Comparison of ENCODE assay signal across 17 cellular contexts in genomic region chr6:50820590-50821234, GRCh38. TPM values are rescaled to one million over a fixed set of nuclear protein-coding genes. Genes with fewer than 3 reads are reported as not detected.
DNase-seq lines count a peak whose midpoint lies in the region; ATAC-seq and TF ChIP-seq lines count a peak whose summit lies in the region.
"Had no signal": no experiment of that assay in that cellular context is flagged by ENCODE, and none has a peak within 500 bp of the region (broad histone marks: within the 10 kb centered on the region; RNA-seq: fewer than 3 reads in every experiment).

No MANE protein-coding gene starts in this region.

- no peak overlapping the region for H2AK5ac ChIP-seq in neuronal stem cell (ENCODE audit: low read depth, low read length)

- WGBS in neuronal stem cell (ENCODE audit: extremely low coverage in 2 of 2, insufficient read length in 2 of 2, insufficient replicate concordance in 1 of 2), 2 donors = no CpG with 5 or more reads among the region's 16 CpGs

- peak overlapping the region; percentile 57 for H3K4me3 ChIP-seq in epithelial cell of proximal tubule (ENCODE audit: low read depth, low read length)
- H3K4me3 ChIP-seq in neuronal stem cell (ENCODE audit: low read length in 2 of 2) = no peak overlapping the region

- peak overlapping the region; percentile 79 for H3K4me3 Mint-ChIP-seq in Calu3 (ENCODE audit: low read depth, unreplicated experiment)
- H3K4me3 Mint-ChIP-seq: activated CD8-positive, alpha-beta memory T cell treated with anti-CD3 and anti-CD28 coated beads, Interleukin-2, amount 10 ng/mL, durations not matched to agents 7 days and 5 days; CD8-positive, alpha-beta T cell; T-helper 2 cell treated with Interferon-gamma antibody and Interleukin-4, amounts not matched to agents 5 μg/mL and 100 μg/mL, for 36 hours had no signal

- H3K23ac ChIP-seq in neuronal stem cell (ENCODE audit: low read depth, low read length, poor library complexity) = no peak overlapping the region

- H3K36me3 ChIP-seq in neuronal stem cell (replicated peaks in 1 of 2; ENCODE audit: control insufficient read depth in 2 of 2, insufficient read depth in 2 of 2, low read length in 2 of 2) = no peaks in the 10 kb centered on the region

- H3K27ac ChIP-seq in neuronal stem cell (replicated peaks; ENCODE audit: low read length) = no peak overlapping the region

- no peak overlapping the region for H3K9ac ChIP-seq in neuronal stem cell (ENCODE audit: low read depth, low read length, poor library complexity)

- H3K9me3 ChIP-seq in neuronal stem cell (replicated peaks in 1 of 2; ENCODE audit: control insufficient read depth in 2 of 2, insufficient read depth in 1 of 2, low read depth in 1 of 2, low read length in 2 of 2) = peaks cover 0 to 3% of the 10 kb centered on the region in 2 donors

- H4K91ac ChIP-seq in neuronal stem cell (ENCODE audit: low read depth, low read length, poor library complexity) = no peak overlapping the region

- BruUV-seq in Calu3 (replicated peaks; lab: Mats Ljungman, UMichigan) = no TSS peak

- no peak for ATAC-seq in HG02970 (IDR thresholded peaks at IDR 0.05; ENCODE audit: low FRiP score, unreplicated experiment)
- no peak for ATAC-seq in HG03378 (IDR thresholded peaks at IDR 0.05; ENCODE audit: unreplicated experiment)
- ATAC-seq: activated CD8-positive, alpha-beta memory T cell treated with anti-CD3 and anti-CD28 coated beads, Interleukin-2, amount 10 ng/mL, durations not matched to agents 7 days and 5 days; CD8-positive, alpha-beta T cell; effector memory CD8-positive, alpha-beta T cell had no signal

- no peak overlapping the region for H3K4ac ChIP-seq in neuronal stem cell (ENCODE audit: low read length)

- intact Hi-C loops in Calu3 (cut with micrococcal nuclease; ENCODE audit: unreplicated experiment) = no loop called here

- H3K27me3 Mint-ChIP-seq in Calu3 (ENCODE audit: unreplicated experiment) = peaks cover 94% of the 10 kb centered on the region

- no peaks in the 10 kb centered on the region for H3K9me3 Mint-ChIP-seq in Calu3 (ENCODE audit: low read depth, unreplicated experiment)
- H3K9me3 Mint-ChIP-seq: CD8-positive, alpha-beta T cell; T-helper 2 cell treated with Interferon-gamma antibody and Interleukin-4, amounts not matched to agents 5 μg/mL and 100 μg/mL, for 36 hours had no signal

- DNase-seq in Calu3 (peak; percentile 38), M059J (ENCODE audit: low read depth) (peak; percentile 39), epithelial cell of proximal tubule (ENCODE audit: low read depth) (no peak), neuronal stem cell (ENCODE audit: low spot score) (no peak), medulla oblongata (ENCODE audit: extremely low spot score) (no peak)
- DNase-seq in activated effector memory CD4-positive, alpha-beta T cell treated with Interleukin-2 at 50 U/mL for 16 hours = no peak
- DNase-seq: activated CD8-positive, alpha-beta memory T cell treated with anti-CD3 and anti-CD28 coated beads, Interleukin-2, amount 10 ng/mL, durations not matched to agents 7 days and 5 days; amygdala; CD8-positive, alpha-beta T cell; effector memory CD8-positive, alpha-beta T cell; hippocampal formation; NCI-H187; stimulated activated CD4-positive, alpha-beta T cell treated with anti-CD3 and anti-CD28 coated beads, Interleukin-12 subunit alpha, Interleukin-12 subunit beta, amount 100 ng/mL, for 4 hours had no signal

- no peak overlapping the region for H3K14ac ChIP-seq in neuronal stem cell (ENCODE audit: low read length)

- peaks cover 3 to 11% of the 10 kb centered on the region in 2 donors for H3K4me1 ChIP-seq in neuronal stem cell (ENCODE audit: control insufficient read depth in 2 of 2, insufficient read depth in 1 of 2, low read depth in 1 of 2, low read length in 2 of 2)

- no peak overlapping the region for H2BK15ac ChIP-seq in neuronal stem cell (ENCODE audit: low read length)

- H2AFZ ChIP-seq in neuronal stem cell (ENCODE audit: low read length) = peak overlapping the region; percentile 64

- no peak overlapping the region for H3K4me2 ChIP-seq in neuronal stem cell (ENCODE audit: insufficient read depth, low read length, poor library complexity, severe bottlenecking)

- peaks cover 5% of the 10 kb centered on the region for H3K36me3 Mint-ChIP-seq in Calu3 (ENCODE audit: insufficient read depth, unreplicated experiment)
- H3K36me3 Mint-ChIP-seq: activated CD8-positive, alpha-beta memory T cell treated with anti-CD3 and anti-CD28 coated beads, Interleukin-2, amount 10 ng/mL, durations not matched to agents 7 days and 5 days; CD8-positive, alpha-beta T cell had no signal

- H3K4me1 Mint-ChIP-seq in Calu3 (ENCODE audit: low read depth, unreplicated experiment) = peaks cover 31% of the 10 kb centered on the region

- no peak overlapping the region for H2BK120ac ChIP-seq in neuronal stem cell (ENCODE audit: low read depth, low read length)

- peaks cover 33 to 95% (median 83%) of the 10 kb centered on the region in 3 experiments for H3K27me3 ChIP-seq in neuronal stem cell (ENCODE audit: control insufficient read depth in 3 of 3, insufficient read depth in 3 of 3, low read depth in 1 of 3, low read length in 3 of 3)

- CTCF ChIA-PET in Calu3 (lab: Charles Lee) = interaction anchor here (0.6 to 1.2 kb wide), 3 partner anchors 26 to 1026 kb away, joined by 3 to 12 read pairs (median 4); no protein-coding TSS in a partner anchor

- no peak overlapping the region for H4K8ac ChIP-seq in neuronal stem cell (ENCODE audit: low read depth, low read length)

- TF ChIP-seq CTCF in Calu3 (IDR thresholded peaks at IDR 0.05; ENCODE audit: unreplicated experiment) (no peak), epithelial cell of proximal tubule (conservative IDR thresholded peaks at IDR 0.05; ENCODE audit: low read depth, low read length) (no peak)

- no peak overlapping the region for H2BK12ac ChIP-seq in neuronal stem cell (ENCODE audit: low read length)

- peak overlapping the region; percentile 19 for H3K27ac Mint-ChIP-seq in Calu3 (ENCODE audit: unreplicated experiment)
- H3K27ac Mint-ChIP-seq: activated CD8-positive, alpha-beta memory T cell treated with anti-CD3 and anti-CD28 coated beads, Interleukin-2, amount 10 ng/mL, durations not matched to agents 7 days and 5 days; CD8-positive, alpha-beta T cell; effector memory CD8-positive, alpha-beta T cell; T-helper 2 cell treated with Interferon-gamma antibody and Interleukin-4, amounts not matched to agents 5 μg/mL and 100 μg/mL, for 36 hours had no signal

- H2BK5ac ChIP-seq in neuronal stem cell (ENCODE audit: low read length) = no peak overlapping the region

- no peak overlapping the region for H3K18ac ChIP-seq in neuronal stem cell (ENCODE audit: low read length)

- no peaks in the 10 kb centered on the region for H3K79me1 ChIP-seq in neuronal stem cell (ENCODE audit: low read depth, low read length)

RNA-seq across cellular contexts. Expression of gene TFAP2B, which starts 2.0 kb away (rescaled TPM):
- total RNA-seq in Calu3 (2022) = not detected in 2 replicates
- 0.10 TPM in 1 of 2 replicates, not detected in the other for total RNA-seq in M059J (2014; rRNA removed; shearing (Covaris generic))
- total RNA-seq in epithelial cell of proximal tubule = 4.6 and 8.3 TPM in 2 replicates
- polyA plus RNA-seq in neuronal stem cell (2013, experiment 1 of 2) = not detected
- not detected for polyA plus RNA-seq in neuronal stem cell (2013, experiment 2 of 2)
- total RNA-seq: activated CD8-positive, alpha-beta memory T cell treated with anti-CD3 and anti-CD28 coated beads, Interleukin-2, amount 10 ng/mL, durations not matched to agents 7 days and 5 days; CD8-positive, alpha-beta T cell; OCI-LY7 had no signal

Comparison
In these comparisons a context has a peak if more than half of its experiments do, and no peak if none do; other contexts are left out.
1. DNase-seq: peak in Calu3 (single experiment) and M059J (single experiment); none in epithelial cell of proximal tubule (single experiment), neuronal stem cell (single experiment), medulla oblongata (single experiment) and activated effector memory CD4-positive, alpha-beta T cell treated with Interleukin-2 at 50 U/mL for 16 hours (single experiment).